Comparison of ENCODE assay signal across 1 cellular context in the genomic region with DNA sequence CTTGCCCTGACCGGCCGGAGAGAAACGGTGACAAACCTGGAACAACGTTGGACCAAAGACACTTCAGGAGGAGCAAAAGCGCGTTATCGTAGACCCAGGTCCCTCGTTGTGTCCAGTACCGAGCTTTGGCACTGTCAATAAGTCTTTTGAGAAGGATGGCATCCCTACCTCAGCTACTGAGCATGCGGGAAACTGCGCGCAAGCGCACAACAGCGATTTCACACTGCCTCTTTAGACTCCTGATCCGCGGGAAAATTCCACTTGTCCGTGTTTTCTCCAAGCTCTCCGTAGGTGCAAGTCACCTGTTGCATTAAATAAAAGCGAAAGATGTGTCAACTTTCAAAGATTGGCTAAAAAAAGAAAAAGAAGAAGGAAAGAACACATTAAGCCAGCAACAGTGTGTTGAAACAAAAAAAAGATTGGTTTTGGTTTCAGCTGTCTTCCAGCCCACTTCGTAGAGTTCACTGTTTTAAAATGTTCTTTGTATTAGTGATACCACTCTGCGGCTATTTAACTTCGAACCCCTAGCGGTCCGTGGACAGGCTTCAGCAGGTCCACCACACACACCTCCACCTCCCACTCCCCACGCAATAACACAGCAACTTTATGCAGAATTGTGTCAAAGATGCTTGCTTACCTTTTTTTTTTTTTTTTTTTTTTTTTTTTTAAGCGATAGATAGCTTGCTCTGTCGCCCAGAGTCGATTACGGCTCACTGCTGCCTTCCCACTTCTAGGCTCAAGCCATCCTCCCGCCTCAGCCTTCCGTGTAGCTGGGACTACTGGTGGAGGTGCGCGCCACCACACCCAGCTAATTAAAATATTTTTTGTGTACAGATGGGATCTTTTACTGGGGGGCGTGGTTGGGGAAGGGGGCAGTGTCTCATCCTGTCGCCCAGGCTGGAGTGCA.
TF ChIP-seq lines count a peak whose summit lies in the region.

A gene with protein sequence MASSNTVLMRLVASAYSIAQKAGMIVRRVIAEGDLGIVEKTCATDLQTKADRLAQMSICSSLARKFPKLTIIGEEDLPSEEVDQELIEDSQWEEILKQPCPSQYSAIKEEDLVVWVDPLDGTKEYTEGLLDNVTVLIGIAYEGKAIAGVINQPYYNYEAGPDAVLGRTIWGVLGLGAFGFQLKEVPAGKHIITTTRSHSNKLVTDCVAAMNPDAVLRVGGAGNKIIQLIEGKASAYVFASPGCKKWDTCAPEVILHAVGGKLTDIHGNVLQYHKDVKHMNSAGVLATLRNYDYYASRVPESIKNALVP (minus strand): TSS at position 139 of the 907 bp plus-strand sequence. CDS start 9,942 bp downstream, outside the sequence.

TF ChIP-seq in H1, 55 proteins besides CTCF, POLR2A, EP300 and RAD21 (continues in another document):
- TF ChIP-seq TEAD4 (IDR thresholded peaks at IDR 0.05; ENCODE audit: low read depth, low read length) = peak; percentile 57; the same call in 1 of the 2 replicates
- 0 out of 2 replicates have a peak, but pooled peaks have one; percentile 25 for TF ChIP-seq TCF12 (IDR thresholded peaks at IDR 0.05; ENCODE audit: low read depth, low read length)
- no peak for TF ChIP-seq BCL11A (IDR thresholded peaks at IDR 0.05; ENCODE audit: low read depth in 2 of 2, low read length in 2 of 2)
- TF ChIP-seq GTF2F1 (IDR thresholded peaks at IDR 0.05; ENCODE audit: borderline replicate concordance, low read depth, low read length) = no peak
- no peak for TF ChIP-seq NANOG (IDR thresholded peaks at IDR 0.05; ENCODE audit: insufficient read depth, low read depth, low read length, poor library complexity, severe bottlenecking)
- TF ChIP-seq, protein P1, sequence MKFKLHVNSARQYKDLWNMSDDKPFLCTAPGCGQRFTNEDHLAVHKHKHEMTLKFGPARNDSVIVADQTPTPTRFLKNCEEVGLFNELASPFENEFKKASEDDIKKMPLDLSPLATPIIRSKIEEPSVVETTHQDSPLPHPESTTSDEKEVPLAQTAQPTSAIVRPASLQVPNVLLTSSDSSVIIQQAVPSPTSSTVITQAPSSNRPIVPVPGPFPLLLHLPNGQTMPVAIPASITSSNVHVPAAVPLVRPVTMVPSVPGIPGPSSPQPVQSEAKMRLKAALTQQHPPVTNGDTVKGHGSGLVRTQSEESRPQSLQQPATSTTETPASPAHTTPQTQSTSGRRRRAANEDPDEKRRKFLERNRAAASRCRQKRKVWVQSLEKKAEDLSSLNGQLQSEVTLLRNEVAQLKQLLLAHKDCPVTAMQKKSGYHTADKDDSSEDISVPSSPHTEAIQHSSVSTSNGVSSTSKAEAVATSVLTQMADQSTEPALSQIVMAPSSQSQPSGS (IDR thresholded peaks at IDR 0.05; ENCODE audit: low read length) = no peak
- peak; percentile 70 for TF ChIP-seq YY1 (IDR thresholded peaks at IDR 0.05; ENCODE audit: low read depth, low read length)
- peak; percentile 47 for TF ChIP-seq SAP30 (IDR thresholded peaks at IDR 0.05; ENCODE audit: insufficient read depth, insufficient replicate concordance, low read length)
- TF ChIP-seq PHF8 (conservative IDR thresholded peaks at IDR 0.05; ENCODE audit: low read depth, low read length) = 0 out of 2 replicates have a peak, but pooled peaks have one; percentile 20
- no peak for TF ChIP-seq SP2 (IDR thresholded peaks at IDR 0.05; ENCODE audit: low read length)
- TF ChIP-seq, protein P2, sequence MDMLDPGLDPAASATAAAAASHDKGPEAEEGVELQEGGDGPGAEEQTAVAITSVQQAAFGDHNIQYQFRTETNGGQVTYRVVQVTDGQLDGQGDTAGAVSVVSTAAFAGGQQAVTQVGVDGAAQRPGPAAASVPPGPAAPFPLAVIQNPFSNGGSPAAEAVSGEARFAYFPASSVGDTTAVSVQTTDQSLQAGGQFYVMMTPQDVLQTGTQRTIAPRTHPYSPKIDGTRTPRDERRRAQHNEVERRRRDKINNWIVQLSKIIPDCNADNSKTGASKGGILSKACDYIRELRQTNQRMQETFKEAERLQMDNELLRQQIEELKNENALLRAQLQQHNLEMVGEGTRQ (IDR thresholded peaks at IDR 0.05; ENCODE audit: low read length) = peak; percentile 45; the same call in 1 of the 2 replicates
- no peak for TF ChIP-seq SUZ12 (IDR thresholded peaks at IDR 0.05; ENCODE audit: low read length)
- no peak for TF ChIP-seq ASH2L (IDR thresholded peaks at IDR 0.05; ENCODE audit: low read length)
- TF ChIP-seq, protein P3, sequence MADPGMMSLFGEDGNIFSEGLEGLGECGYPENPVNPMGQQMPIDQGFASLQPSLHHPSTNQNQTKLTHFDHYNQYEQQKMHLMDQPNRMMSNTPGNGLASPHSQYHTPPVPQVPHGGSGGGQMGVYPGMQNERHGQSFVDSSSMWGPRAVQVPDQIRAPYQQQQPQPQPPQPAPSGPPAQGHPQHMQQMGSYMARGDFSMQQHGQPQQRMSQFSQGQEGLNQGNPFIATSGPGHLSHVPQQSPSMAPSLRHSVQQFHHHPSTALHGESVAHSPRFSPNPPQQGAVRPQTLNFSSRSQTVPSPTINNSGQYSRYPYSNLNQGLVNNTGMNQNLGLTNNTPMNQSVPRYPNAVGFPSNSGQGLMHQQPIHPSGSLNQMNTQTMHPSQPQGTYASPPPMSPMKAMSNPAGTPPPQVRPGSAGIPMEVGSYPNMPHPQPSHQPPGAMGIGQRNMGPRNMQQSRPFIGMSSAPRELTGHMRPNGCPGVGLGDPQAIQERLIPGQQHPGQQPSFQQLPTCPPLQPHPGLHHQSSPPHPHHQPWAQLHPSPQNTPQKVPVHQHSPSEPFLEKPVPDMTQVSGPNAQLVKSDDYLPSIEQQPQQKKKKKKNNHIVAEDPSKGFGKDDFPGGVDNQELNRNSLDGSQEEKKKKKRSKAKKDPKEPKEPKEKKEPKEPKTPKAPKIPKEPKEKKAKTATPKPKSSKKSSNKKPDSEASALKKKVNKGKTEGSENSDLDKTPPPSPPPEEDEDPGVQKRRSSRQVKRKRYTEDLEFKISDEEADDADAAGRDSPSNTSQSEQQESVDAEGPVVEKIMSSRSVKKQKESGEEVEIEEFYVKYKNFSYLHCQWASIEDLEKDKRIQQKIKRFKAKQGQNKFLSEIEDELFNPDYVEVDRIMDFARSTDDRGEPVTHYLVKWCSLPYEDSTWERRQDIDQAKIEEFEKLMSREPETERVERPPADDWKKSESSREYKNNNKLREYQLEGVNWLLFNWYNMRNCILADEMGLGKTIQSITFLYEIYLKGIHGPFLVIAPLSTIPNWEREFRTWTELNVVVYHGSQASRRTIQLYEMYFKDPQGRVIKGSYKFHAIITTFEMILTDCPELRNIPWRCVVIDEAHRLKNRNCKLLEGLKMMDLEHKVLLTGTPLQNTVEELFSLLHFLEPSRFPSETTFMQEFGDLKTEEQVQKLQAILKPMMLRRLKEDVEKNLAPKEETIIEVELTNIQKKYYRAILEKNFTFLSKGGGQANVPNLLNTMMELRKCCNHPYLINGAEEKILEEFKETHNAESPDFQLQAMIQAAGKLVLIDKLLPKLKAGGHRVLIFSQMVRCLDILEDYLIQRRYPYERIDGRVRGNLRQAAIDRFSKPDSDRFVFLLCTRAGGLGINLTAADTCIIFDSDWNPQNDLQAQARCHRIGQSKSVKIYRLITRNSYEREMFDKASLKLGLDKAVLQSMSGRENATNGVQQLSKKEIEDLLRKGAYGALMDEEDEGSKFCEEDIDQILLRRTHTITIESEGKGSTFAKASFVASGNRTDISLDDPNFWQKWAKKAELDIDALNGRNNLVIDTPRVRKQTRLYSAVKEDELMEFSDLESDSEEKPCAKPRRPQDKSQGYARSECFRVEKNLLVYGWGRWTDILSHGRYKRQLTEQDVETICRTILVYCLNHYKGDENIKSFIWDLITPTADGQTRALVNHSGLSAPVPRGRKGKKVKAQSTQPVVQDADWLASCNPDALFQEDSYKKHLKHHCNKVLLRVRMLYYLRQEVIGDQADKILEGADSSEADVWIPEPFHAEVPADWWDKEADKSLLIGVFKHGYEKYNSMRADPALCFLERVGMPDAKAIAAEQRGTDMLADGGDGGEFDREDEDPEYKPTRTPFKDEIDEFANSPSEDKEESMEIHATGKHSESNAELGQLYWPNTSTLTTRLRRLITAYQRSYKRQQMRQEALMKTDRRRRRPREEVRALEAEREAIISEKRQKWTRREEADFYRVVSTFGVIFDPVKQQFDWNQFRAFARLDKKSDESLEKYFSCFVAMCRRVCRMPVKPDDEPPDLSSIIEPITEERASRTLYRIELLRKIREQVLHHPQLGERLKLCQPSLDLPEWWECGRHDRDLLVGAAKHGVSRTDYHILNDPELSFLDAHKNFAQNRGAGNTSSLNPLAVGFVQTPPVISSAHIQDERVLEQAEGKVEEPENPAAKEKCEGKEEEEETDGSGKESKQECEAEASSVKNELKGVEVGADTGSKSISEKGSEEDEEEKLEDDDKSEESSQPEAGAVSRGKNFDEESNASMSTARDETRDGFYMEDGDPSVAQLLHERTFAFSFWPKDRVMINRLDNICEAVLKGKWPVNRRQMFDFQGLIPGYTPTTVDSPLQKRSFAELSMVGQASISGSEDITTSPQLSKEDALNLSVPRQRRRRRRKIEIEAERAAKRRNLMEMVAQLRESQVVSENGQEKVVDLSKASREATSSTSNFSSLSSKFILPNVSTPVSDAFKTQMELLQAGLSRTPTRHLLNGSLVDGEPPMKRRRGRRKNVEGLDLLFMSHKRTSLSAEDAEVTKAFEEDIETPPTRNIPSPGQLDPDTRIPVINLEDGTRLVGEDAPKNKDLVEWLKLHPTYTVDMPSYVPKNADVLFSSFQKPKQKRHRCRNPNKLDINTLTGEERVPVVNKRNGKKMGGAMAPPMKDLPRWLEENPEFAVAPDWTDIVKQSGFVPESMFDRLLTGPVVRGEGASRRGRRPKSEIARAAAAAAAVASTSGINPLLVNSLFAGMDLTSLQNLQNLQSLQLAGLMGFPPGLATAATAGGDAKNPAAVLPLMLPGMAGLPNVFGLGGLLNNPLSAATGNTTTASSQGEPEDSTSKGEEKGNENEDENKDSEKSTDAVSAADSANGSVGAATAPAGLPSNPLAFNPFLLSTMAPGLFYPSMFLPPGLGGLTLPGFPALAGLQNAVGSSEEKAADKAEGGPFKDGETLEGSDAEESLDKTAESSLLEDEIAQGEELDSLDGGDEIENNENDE (IDR thresholded peaks at IDR 0.05; ENCODE audit: insufficient replicate concordance, low read length) = peak; percentile 81
- no peak for TF ChIP-seq RNF2 (IDR thresholded peaks at IDR 0.05; ENCODE audit: borderline replicate concordance, low read depth, low read length, missing control alignments, poor library complexity, severe bottlenecking)
- TF ChIP-seq JUND (IDR thresholded peaks at IDR 0.05; ENCODE audit: low read length) = 0 out of 2 replicates have a peak, but pooled peaks have one; percentile 49
- TF ChIP-seq SRF (IDR thresholded peaks at IDR 0.05; ENCODE audit: low read depth, low read length) = no peak
- no peak for TF ChIP-seq JUN (IDR thresholded peaks at IDR 0.05; ENCODE audit: low read depth, low read length)
- no peak for TF ChIP-seq CTBP2 (IDR thresholded peaks at IDR 0.05; ENCODE audit: borderline replicate concordance, insufficient read depth, insufficient read length, low read length)
- no peak for TF ChIP-seq SIX5 (IDR thresholded peaks at IDR 0.05; ENCODE audit: low read depth, low read length)
- peak; percentile 82 for TF ChIP-seq EGR1 (IDR thresholded peaks at IDR 0.05; ENCODE audit: borderline replicate concordance, low read depth, low read length)
- TF ChIP-seq MAFK (IDR thresholded peaks at IDR 0.05; ENCODE audit: low read depth, low read length) = no peak
- TF ChIP-seq CREB1 (IDR thresholded peaks at IDR 0.05) = peak; percentile 47; the same call in 1 of the 2 replicates
- TF ChIP-seq POLR2AphosphoS5 (IDR thresholded peaks at IDR 0.05; ENCODE audit: low read depth, low read length) = no peak
- no peak for TF ChIP-seq HDAC2 (IDR thresholded peaks at IDR 0.05; ENCODE audit: borderline replicate concordance in 1 of 2, low read depth in 2 of 2, low read length in 2 of 2)
- no peak for TF ChIP-seq EZH2 (IDR thresholded peaks at IDR 0.05; ENCODE audit: low read depth, low read length, severe bottlenecking)
- no peak for TF ChIP-seq KDM5A (IDR thresholded peaks at IDR 0.05; ENCODE audit: low read length)
- TF ChIP-seq RFX5 (IDR thresholded peaks at IDR 0.05; ENCODE audit: borderline replicate concordance, low read depth, low read length) = peak; percentile 64; the same call in 1 of the 2 replicates
- no peak for TF ChIP-seq CBX5 (IDR thresholded peaks at IDR 0.05; ENCODE audit: low read depth, low read length)
- no peak for TF ChIP-seq RBBP5 (IDR thresholded peaks at IDR 0.05; ENCODE audit: borderline replicate concordance, low read depth, low read length)
- no peak for TF ChIP-seq TAF7 (optimal IDR thresholded peaks at IDR 0.05; ENCODE audit: borderline replicate concordance, low read depth, low read length)
- TF ChIP-seq, protein P4, sequence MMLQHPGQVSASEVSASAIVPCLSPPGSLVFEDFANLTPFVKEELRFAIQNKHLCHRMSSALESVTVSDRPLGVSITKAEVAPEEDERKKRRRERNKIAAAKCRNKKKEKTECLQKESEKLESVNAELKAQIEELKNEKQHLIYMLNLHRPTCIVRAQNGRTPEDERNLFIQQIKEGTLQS (IDR thresholded peaks at IDR 0.05; ENCODE audit: insufficient read depth, low read depth, low read length) = no peak
- TF ChIP-seq TBP (IDR thresholded peaks at IDR 0.05; ENCODE audit: low read depth, low read length) = peak; percentile 60; the same call in 1 of the 2 replicates
- TF ChIP-seq, protein P5, sequence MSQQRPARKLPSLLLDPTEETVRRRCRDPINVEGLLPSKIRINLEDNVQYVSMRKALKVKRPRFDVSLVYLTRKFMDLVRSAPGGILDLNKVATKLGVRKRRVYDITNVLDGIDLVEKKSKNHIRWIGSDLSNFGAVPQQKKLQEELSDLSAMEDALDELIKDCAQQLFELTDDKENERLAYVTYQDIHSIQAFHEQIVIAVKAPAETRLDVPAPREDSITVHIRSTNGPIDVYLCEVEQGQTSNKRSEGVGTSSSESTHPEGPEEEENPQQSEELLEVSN (IDR thresholded peaks at IDR 0.05) = no peak; the same call in 1 of the 2 replicates
- no peak for TF ChIP-seq BACH1 (IDR thresholded peaks at IDR 0.05; ENCODE audit: low read length)
- no peak for TF ChIP-seq BRCA1 (IDR thresholded peaks at IDR 0.05; ENCODE audit: low read depth, low read length)
- TF ChIP-seq KDM1A (IDR thresholded peaks at IDR 0.05; ENCODE audit: borderline replicate concordance, low read length) = no peak
- TF ChIP-seq POU5F1 (IDR thresholded peaks at IDR 0.05; ENCODE audit: low read depth, low read length) = no peak
- peak; percentile 42; the same call in 1 of the 2 replicates for TF ChIP-seq TAF1 (IDR thresholded peaks at IDR 0.05; ENCODE audit: low read depth, low read length)
- no peak for TF ChIP-seq CHD1 (IDR thresholded peaks at IDR 0.05; ENCODE audit: low read depth, low read length)
- TF ChIP-seq CEBPB (IDR thresholded peaks at IDR 0.05; ENCODE audit: low read depth, low read length) = no peak
- TF ChIP-seq GABPA (IDR thresholded peaks at IDR 0.05; ENCODE audit: borderline replicate concordance, insufficient read depth, low read length) = no peak
- TF ChIP-seq SIN3A (conservative IDR thresholded peaks at IDR 0.05 in 1 of 2, IDR thresholded peaks at IDR 0.05 in 1 of 2; ENCODE audit: low read depth in 1 of 2, low read length in 2 of 2) = peak; percentile 68 to 96; a peak in 2 of 4 replicates
- TF ChIP-seq RXRA (IDR thresholded peaks at IDR 0.05; ENCODE audit: insufficient read depth, low read depth, low read length) = no peak
- TF ChIP-seq KDM4A (IDR thresholded peaks at IDR 0.05; ENCODE audit: low read depth, low read length, severe bottlenecking) = no peak
- no peak for TF ChIP-seq CHD2 (IDR thresholded peaks at IDR 0.05; ENCODE audit: low read length)
- TF ChIP-seq NRF1 (IDR thresholded peaks at IDR 0.05; ENCODE audit: low read depth, low read length) = peak; percentile 34; the same call in 1 of the 2 replicates
- 0 out of 2 replicates have a peak, but pooled peaks have one; percentile 60 for TF ChIP-seq SP4 (IDR thresholded peaks at IDR 0.05; ENCODE audit: low read length)
- TF ChIP-seq HDAC6 (IDR thresholded peaks at IDR 0.05; ENCODE audit: low read depth, low read length) = no peak
- no peak for TF ChIP-seq CBX8 (IDR thresholded peaks at IDR 0.05; ENCODE audit: borderline replicate concordance, low read depth, low read length)
